In genomic region chr10:24790073-24790472, GRCh38 we compare ENCODE assay signal across 14 cellular contexts.
"Had no signal": no experiment of that assay in that cellular context is flagged by ENCODE, and none has a peak within 500 bp of the region (broad histone marks: within the 10 kb centered on the region; RNA-seq: fewer than 3 reads in every experiment).

No MANE protein-coding gene starts in this region.

- H3K27ac ChIP-seq: neutrophil, right atrium auricular region, testis, upper lobe of left lung had no signal

- H3K27me3 ChIP-seq: neutrophil, right atrium auricular region, testis, upper lobe of left lung had no signal

- H3K27me3 Mint-ChIP-seq: activated naive CD8-positive, alpha-beta T cell treated with anti-CD3 and anti-CD28 coated beads, Interleukin-2, amount 10 ng/mL, durations not matched to agents 7 days and 5 days; T-cell had no signal

- DNase-seq: activated CD4-positive, alpha-beta T cell treated with anti-CD3 and anti-CD28 coated beads, Interleukin-2, amount 50 U/mL, for 1 hour; activated naive CD4-positive, alpha-beta T cell; activated naive CD8-positive, alpha-beta T cell treated with anti-CD3 and anti-CD28 coated beads, Interleukin-2, amount 10 ng/mL, durations not matched to agents 7 days and 5 days; SK-N-SH; stimulated activated CD4-positive, alpha-beta T cell treated with anti-CD3 and anti-CD28 coated beads, Interleukin-15, amount 100 ng/mL, for 24 hours; stimulated activated CD4-positive, alpha-beta T cell treated with anti-CD3 and anti-CD28 coated beads, Interleukin-4, amount 100 ng/mL, for 24 hours; stimulated activated naive CD8-positive, alpha-beta T cell treated with anti-CD3 and anti-CD28 coated beads, Interleukin-15, Interleukin-2, amounts not matched to agents 100 U/mL and 50 U/mL, for 24 hours; T-cell; T-helper 9 cell; testis; upper lobe of left lung had no signal

- H3K4me1 Mint-ChIP-seq: activated naive CD8-positive, alpha-beta T cell treated with anti-CD3 and anti-CD28 coated beads, Interleukin-2, amount 10 ng/mL, durations not matched to agents 7 days and 5 days; T-cell had no signal

- H3K27ac Mint-ChIP-seq: activated naive CD8-positive, alpha-beta T cell treated with anti-CD3 and anti-CD28 coated beads, Interleukin-2, amount 10 ng/mL, durations not matched to agents 7 days and 5 days; T-cell had no signal

- H3K36me3 Mint-ChIP-seq: activated naive CD8-positive, alpha-beta T cell treated with anti-CD3 and anti-CD28 coated beads, Interleukin-2, amount 10 ng/mL, durations not matched to agents 7 days and 5 days; T-cell had no signal

- H3K9me3 Mint-ChIP-seq: T-cell had no signal

- ATAC-seq: esophagus mucosa; stimulated activated naive CD8-positive, alpha-beta T cell treated with anti-CD3 and anti-CD28 coated beads, Interleukin-15, Interleukin-2, amounts not matched to agents 100 U/mL and 50 U/mL, for 24 hours; T-cell had no signal

- H3K4me3 Mint-ChIP-seq: activated naive CD8-positive, alpha-beta T cell treated with anti-CD3 and anti-CD28 coated beads, Interleukin-2, amount 10 ng/mL, durations not matched to agents 7 days and 5 days; T-cell had no signal
